ENCODE assay signal across 15 cellular contexts in genomic region chr15:69782809-69783208, GRCh38.
DNase-seq lines count a peak whose midpoint lies in the region; ATAC-seq and TF ChIP-seq lines count a peak whose summit lies in the region.
"Had no signal": no experiment of that assay in that cellular context is flagged by ENCODE, and none has a peak within 500 bp of the region (broad histone marks: within the 10 kb centered on the region; RNA-seq: fewer than 3 reads in every experiment).

No MANE protein-coding gene starts in this region.

- CTCF ChIA-PET in activated CD4-positive, alpha-beta memory T cell treated with anti-CD3 and anti-CD28 coated beads for 36 hours (lab: Charles Lee), result no interaction called here
- CTCF ChIA-PET in activated CD4-positive, alpha-beta memory T cell treated with anti-CD3 and anti-CD28 coated beads, Interleukin-2, amount 10 ng/mL, durations not matched to agents 7 days and 5 days (lab: Charles Lee), result no interaction called here

- H3K4me1 Mint-ChIP-seq in activated CD4-positive, alpha-beta memory T cell treated with anti-CD3 and anti-CD28 coated beads for 36 hours (ENCODE audit: low read depth), result peaks cover 16% of the 10 kb centered on the region
- peaks cover 3% of the 10 kb centered on the region for H3K4me1 Mint-ChIP-seq in activated CD4-positive, alpha-beta memory T cell treated with anti-CD3 and anti-CD28 coated beads, Interleukin-2, amount 10 ng/mL, durations not matched to agents 7 days and 5 days

- H3K9me3 Mint-ChIP-seq in activated CD4-positive, alpha-beta memory T cell treated with anti-CD3 and anti-CD28 coated beads for 36 hours, result peaks cover 3% of the 10 kb centered on the region
- H3K9me3 Mint-ChIP-seq in activated CD4-positive, alpha-beta memory T cell treated with anti-CD3 and anti-CD28 coated beads, Interleukin-2, amount 10 ng/mL, durations not matched to agents 7 days and 5 days, result no peaks in the 10 kb centered on the region

- H3K4me3 Mint-ChIP-seq in activated CD4-positive, alpha-beta memory T cell treated with anti-CD3 and anti-CD28 coated beads for 36 hours, result no peak overlapping the region
- no peak overlapping the region for H3K4me3 Mint-ChIP-seq in activated CD4-positive, alpha-beta memory T cell treated with anti-CD3 and anti-CD28 coated beads, Interleukin-2, amount 10 ng/mL, durations not matched to agents 7 days and 5 days
- H3K4me3 Mint-ChIP-seq: activated naive CD8-positive, alpha-beta T cell treated with anti-CD3 and anti-CD28 coated beads, Interleukin-2, amount 10 ng/mL, durations not matched to agents 7 days and 5 days had no signal

- DNase-seq in activated CD4-positive, alpha-beta memory T cell treated with anti-CD3 and anti-CD28 coated beads for 36 hours, result peak; percentile 52
- DNase-seq in activated CD4-positive, alpha-beta memory T cell treated with anti-CD3 and anti-CD28 coated beads, Interleukin-2, amount 10 ng/mL, durations not matched to agents 7 days and 5 days, result no peak
- DNase-seq in HT-29 (ENCODE audit: low spot score), result peak; percentile 27
- peak; percentile 89 for DNase-seq in SK-N-DZ (ENCODE audit: low spot score)
- peak in 1 of 2 donors; percentile 26 for DNase-seq in left colon
- no peak for DNase-seq in 8988T
- no peak for DNase-seq in GM13977 (ENCODE audit: low spot score)
- DNase-seq in GM19238 (ENCODE audit: insufficient read length, low spot score), result no peak
- DNase-seq: activated CD4-positive, CD25-positive, alpha-beta regulatory T cell treated with anti-CD3 and anti-CD28 coated beads, Interleukin-2, amount 50 U/mL, for 72 hours; activated naive CD8-positive, alpha-beta T cell treated with anti-CD3 and anti-CD28 coated beads, Interleukin-2, amount 10 ng/mL, durations not matched to agents 7 days and 5 days; caudate nucleus; gastrocnemius medialis; HCEC 1CT; Kasumi-1; testis had no signal

- peak; percentile 44 for ATAC-seq in left colon
- ATAC-seq: gastrocnemius medialis had no signal

- no peak for TF ChIP-seq CTCF in GM13977 (IDR thresholded peaks at IDR 0.05; ENCODE audit: extremely low read depth, insufficient read depth, missing control alignments)

- H3K27ac Mint-ChIP-seq in activated CD4-positive, alpha-beta memory T cell treated with anti-CD3 and anti-CD28 coated beads for 36 hours, result no peak overlapping the region
- H3K27ac Mint-ChIP-seq in activated CD4-positive, alpha-beta memory T cell treated with anti-CD3 and anti-CD28 coated beads, Interleukin-2, amount 10 ng/mL, durations not matched to agents 7 days and 5 days, result no peak overlapping the region
- H3K27ac Mint-ChIP-seq: activated naive CD8-positive, alpha-beta T cell treated with anti-CD3 and anti-CD28 coated beads, Interleukin-2, amount 10 ng/mL, durations not matched to agents 7 days and 5 days had no signal

- intact Hi-C loops in activated CD4-positive, alpha-beta memory T cell treated with anti-CD3 and anti-CD28 coated beads for 36 hours (cut with micrococcal nuclease), result no loop called here
- intact Hi-C loops in left colon (cut with DNase I, micrococcal nuclease), result no loop called here

- H3K36me3 Mint-ChIP-seq in activated CD4-positive, alpha-beta memory T cell treated with anti-CD3 and anti-CD28 coated beads for 36 hours, result no peaks in the 10 kb centered on the region
- H3K36me3 Mint-ChIP-seq in activated CD4-positive, alpha-beta memory T cell treated with anti-CD3 and anti-CD28 coated beads, Interleukin-2, amount 10 ng/mL, durations not matched to agents 7 days and 5 days (ENCODE audit: low read depth), result no peaks in the 10 kb centered on the region
- H3K36me3 Mint-ChIP-seq: activated naive CD8-positive, alpha-beta T cell treated with anti-CD3 and anti-CD28 coated beads, Interleukin-2, amount 10 ng/mL, durations not matched to agents 7 days and 5 days had no signal

- POLR2A ChIA-PET in activated CD4-positive, alpha-beta memory T cell treated with anti-CD3 and anti-CD28 coated beads for 36 hours (lab: Charles Lee), result no interaction called here
- POLR2A ChIA-PET in activated CD4-positive, alpha-beta memory T cell treated with anti-CD3 and anti-CD28 coated beads, Interleukin-2, amount 10 ng/mL, durations not matched to agents 7 days and 5 days (lab: Charles Lee), result no interaction called here

- peaks cover 15% of the 10 kb centered on the region for H3K27me3 Mint-ChIP-seq in activated CD4-positive, alpha-beta memory T cell treated with anti-CD3 and anti-CD28 coated beads for 36 hours
- H3K27me3 Mint-ChIP-seq in activated CD4-positive, alpha-beta memory T cell treated with anti-CD3 and anti-CD28 coated beads, Interleukin-2, amount 10 ng/mL, durations not matched to agents 7 days and 5 days, result peaks cover 23% of the 10 kb centered on the region

- in situ Hi-C loops in GM13977 (cut with MboI; ENCODE audit: low pct_unique_long_range_greater_than_20kb, low sequenced_read_pairs, unreplicated experiment), result no loop called here

Comparison
In these comparisons a context has a peak if more than half of its experiments do, and no peak if none do; other contexts are left out.
1. DNase-seq: peak in activated CD4-positive, alpha-beta memory T cell treated with anti-CD3 and anti-CD28 coated beads for 36 hours (single experiment), HT-29 (single experiment) and SK-N-DZ (single experiment); none in activated CD4-positive, alpha-beta memory T cell treated with anti-CD3 and anti-CD28 coated beads, Interleukin-2, amount 10 ng/mL, durations not matched to agents 7 days and 5 days (single experiment), 8988T (single experiment), GM13977 (single experiment) and GM19238 (single experiment).